Comparison of ENCODE assay signal across 8 cellular contexts in the genomic region with DNA sequence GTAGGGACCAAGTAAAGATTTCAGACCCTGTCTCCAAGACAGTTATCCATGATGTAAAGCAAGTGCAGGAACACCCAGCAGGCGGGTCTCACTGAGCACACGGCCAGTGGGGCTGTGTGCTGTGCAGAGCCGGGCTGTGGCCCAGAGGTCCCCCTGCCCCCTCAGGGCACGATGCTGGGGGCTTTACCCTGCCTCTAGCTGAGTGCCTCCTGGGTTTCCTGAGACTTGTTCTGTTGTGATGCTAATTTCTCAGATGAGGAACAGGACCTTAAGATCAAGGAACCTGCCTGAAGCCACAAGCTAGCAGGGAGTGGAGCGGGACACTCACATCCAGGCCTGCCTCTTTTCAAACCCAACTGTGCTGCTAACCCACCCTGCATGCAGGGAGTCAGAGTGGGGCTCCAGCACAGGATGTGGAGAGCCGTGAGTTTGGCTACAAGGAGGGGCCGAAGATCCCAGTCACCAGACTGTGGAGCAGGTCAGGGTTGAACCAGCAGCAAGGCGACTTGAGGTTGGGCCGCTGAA.
A peak's percentile ranks its signal among the peaks of the same experiment; 100 is the strongest.
DNase-seq lines count a peak whose midpoint lies in the region; ATAC-seq and TF ChIP-seq lines count a peak whose summit lies in the region.

No MANE protein-coding gene starts in this region.

- H3K27ac Mint-ChIP-seq in activated T-helper 17 cell treated with anti-CD3 and anti-CD28 coated beads, Interleukin-2, amount 50 U/mL, for 72 hours: peak overlapping the region; percentile 92

- no peak for TF ChIP-seq CTCF in brain microvascular endothelial cell (IDR thresholded peaks at IDR 0.05; ENCODE audit: low read depth, low read length, missing control alignments)

- H3K4me2 ChIP-seq in BLaER1: peak overlapping the region; percentile 92

- no peaks in the 10 kb centered on the region for H4K20me1 ChIP-seq in BLaER1

- H3K36me3 ChIP-seq in BLaER1 (no peaks in the 10 kb centered on the region), brain microvascular endothelial cell (replicated peaks) (no peaks in the 10 kb centered on the region)

- H3K9me3 ChIP-seq in BLaER1: peaks cover 8% of the 10 kb centered on the region

- peak; percentile 33 for ATAC-seq in GM19328 (IDR thresholded peaks at IDR 0.05; ENCODE audit: unreplicated experiment)
- ATAC-seq in HG03108 (IDR thresholded peaks at IDR 0.05; ENCODE audit: unreplicated experiment): peak; percentile 10
- no peak for ATAC-seq in activated T-helper 17 cell treated with anti-CD3 and anti-CD28 coated beads, Interleukin-2, amount 50 U/mL, for 72 hours (replicated peaks)
- no peak for ATAC-seq in HG02870 (IDR thresholded peaks at IDR 0.05; ENCODE audit: unreplicated experiment)

- H3K27me3 ChIP-seq in BLaER1: no peaks in the 10 kb centered on the region
- H3K27me3 ChIP-seq in brain microvascular endothelial cell (replicated peaks): no peaks in the 10 kb centered on the region

- in situ Hi-C loops in brain microvascular endothelial cell (cut with HindIII; ENCODE audit: low pct_ligation_motif_present, low sequenced_read_pairs): no loop called here

- peaks cover 15% of the 10 kb centered on the region for H3K4me1 Mint-ChIP-seq in activated T-helper 17 cell treated with anti-CD3 and anti-CD28 coated beads, Interleukin-2, amount 50 U/mL, for 72 hours

- H3K4me3 ChIP-seq in BLaER1 (peak overlapping the region; percentile 58), brain microvascular endothelial cell (ENCODE audit: low read depth, low read length) (no peak overlapping the region)

- H3K9me3 Mint-ChIP-seq in activated T-helper 17 cell treated with anti-CD3 and anti-CD28 coated beads, Interleukin-2, amount 50 U/mL, for 72 hours: no peaks in the 10 kb centered on the region

- peaks cover 69% of the 10 kb centered on the region for H3K36me3 Mint-ChIP-seq in activated T-helper 17 cell treated with anti-CD3 and anti-CD28 coated beads, Interleukin-2, amount 50 U/mL, for 72 hours (ENCODE audit: low read depth)

- H3K27me3 Mint-ChIP-seq in activated T-helper 17 cell treated with anti-CD3 and anti-CD28 coated beads, Interleukin-2, amount 50 U/mL, for 72 hours: no peaks in the 10 kb centered on the region

- no peak for DNase-seq in brain microvascular endothelial cell
- DNase-seq in anterior cingulate cortex (lab: John Stamatoyannopoulos, UW): no peak
- DNase-seq in SW480 (ENCODE audit: low spot score): no peak

- H3K4me1 ChIP-seq in BLaER1: peaks cover 86% of the 10 kb centered on the region

- peak overlapping the region; percentile 93 for H3K4me3 Mint-ChIP-seq in activated T-helper 17 cell treated with anti-CD3 and anti-CD28 coated beads, Interleukin-2, amount 50 U/mL, for 72 hours

- H3K27ac ChIP-seq in BLaER1: peak overlapping the region; percentile 95
- H3K27ac ChIP-seq in brain microvascular endothelial cell: no peak overlapping the region

- peak overlapping the region; percentile 80 for H3K9ac ChIP-seq in BLaER1

Comparison
In these comparisons a context has a peak if more than half of its experiments do, and no peak if none do; other contexts are left out.
1. ATAC-seq: peak in GM19328 (single experiment) and HG03108 (single experiment); none in activated T-helper 17 cell treated with anti-CD3 and anti-CD28 coated beads, Interleukin-2, amount 50 U/mL, for 72 hours (single experiment) and HG02870 (single experiment).